Comparison of ENCODE assay signal across 12 cellular contexts in genomic region chr6:148874698-148875293, GRCh38.
DNase-seq lines count a peak whose midpoint lies in the region; ATAC-seq, FAIRE-seq and TF ChIP-seq lines count a peak whose summit lies in the region.
"Had no signal": no experiment of that assay in that cellular context is flagged by ENCODE, and none has a peak within 500 bp of the region (broad histone marks: within the 10 kb centered on the region; RNA-seq: fewer than 3 reads in every experiment).

No MANE protein-coding gene starts in this region.

- H3K27ac ChIP-seq in mesendoderm (ENCODE audit: low read depth, low read length): no peak overlapping the region
- H3K27ac ChIP-seq: BLaER1 had no signal

- H3K27me3 ChIP-seq in bronchial epithelial cell (ENCODE audit: control insufficient read depth, insufficient read depth, low read length): no peaks in the 10 kb centered on the region
- no peaks in the 10 kb centered on the region for H3K27me3 ChIP-seq in mesendoderm (ENCODE audit: insufficient read depth, low read length, poor library complexity)
- H3K27me3 ChIP-seq: BLaER1 had no signal

- H3K4ac ChIP-seq in mesendoderm (ENCODE audit: low read depth, low read length): no peak overlapping the region

- H3K79me2 ChIP-seq in mesendoderm (ENCODE audit: control insufficient read depth, insufficient read depth, low read length): peaks cover 9% of the 10 kb centered on the region

- no peaks in the 10 kb centered on the region for H3K27me3 Mint-ChIP-seq in activated naive CD8-positive, alpha-beta T cell treated with anti-CD3 and anti-CD28 coated beads for 36 hours
- H3K27me3 Mint-ChIP-seq: memory B cell, T-cell had no signal

- H3K9me3 Mint-ChIP-seq in activated naive CD8-positive, alpha-beta T cell treated with anti-CD3 and anti-CD28 coated beads for 36 hours: no peaks in the 10 kb centered on the region
- H3K9me3 Mint-ChIP-seq: memory B cell, T-cell had no signal

- no peak for ATAC-seq in HG03135 (IDR thresholded peaks at IDR 0.05; ENCODE audit: unreplicated experiment)
- ATAC-seq in GM21737 (IDR thresholded peaks at IDR 0.05; ENCODE audit: unreplicated experiment): no peak
- ATAC-seq: T-cell had no signal

- H4K5ac ChIP-seq in mesendoderm (ENCODE audit: low read length): no peak overlapping the region

- peaks cover 2% of the 10 kb centered on the region for H3K4me1 ChIP-seq in mesendoderm (ENCODE audit: control insufficient read depth, low read depth, low read length)
- H3K4me1 ChIP-seq: BLaER1 had no signal

- H3K4me3 ChIP-seq in bronchial epithelial cell (ENCODE audit: low read depth, low read length) (no peak overlapping the region), mesendoderm (ENCODE audit: low read length) (no peak overlapping the region)
- H3K4me3 ChIP-seq: BLaER1 had no signal

- no peak overlapping the region for H3K9ac ChIP-seq in mesendoderm (ENCODE audit: low read length)
- H3K9ac ChIP-seq: BLaER1 had no signal

- H3K4me1 Mint-ChIP-seq in activated naive CD8-positive, alpha-beta T cell treated with anti-CD3 and anti-CD28 coated beads for 36 hours: no peaks in the 10 kb centered on the region

- H3K56ac ChIP-seq in mesendoderm (ENCODE audit: low read length): no peak overlapping the region

- no peak overlapping the region for H2BK15ac ChIP-seq in mesendoderm (replicated peaks; ENCODE audit: low read depth)

- no peak overlapping the region for H3K23ac ChIP-seq in mesendoderm (ENCODE audit: low read length)

- H3K4me3 Mint-ChIP-seq in activated naive CD8-positive, alpha-beta T cell treated with anti-CD3 and anti-CD28 coated beads for 36 hours: no peak overlapping the region
- H3K4me3 Mint-ChIP-seq: memory B cell, T-cell had no signal

- no peak overlapping the region for H2BK120ac ChIP-seq in mesendoderm (ENCODE audit: low read depth, low read length)

- no peak overlapping the region for H2AK5ac ChIP-seq in mesendoderm (ENCODE audit: low read length)

- no CpG with 5 or more reads among the region's 9 CpGs for WGBS in mesendoderm (ENCODE audit: extremely low coverage, insufficient coverage, low lambda C conversion rate)

- no peaks in the 10 kb centered on the region for H3K36me3 Mint-ChIP-seq in activated naive CD8-positive, alpha-beta T cell treated with anti-CD3 and anti-CD28 coated beads for 36 hours
- H3K36me3 Mint-ChIP-seq: T-cell had no signal

- TF ChIP-seq CTCF in bronchial epithelial cell (IDR thresholded peaks at IDR 0.05; ENCODE audit: insufficient read depth, low read length, severe bottlenecking): no peak

- no peak overlapping the region for H3K4me2 ChIP-seq in mesendoderm (ENCODE audit: low read length)
- H3K4me2 ChIP-seq: BLaER1 had no signal

- no peaks in the 10 kb centered on the region for H3K36me3 ChIP-seq in bronchial epithelial cell (ENCODE audit: control insufficient read depth, insufficient read depth, low read length)
- H3K36me3 ChIP-seq in mesendoderm (ENCODE audit: control insufficient read depth, insufficient read depth, low read length): no peaks in the 10 kb centered on the region
- H3K36me3 ChIP-seq: BLaER1 had no signal

- H4K8ac ChIP-seq in mesendoderm (ENCODE audit: low read depth, low read length): no peak overlapping the region

- H3K79me1 ChIP-seq in mesendoderm (ENCODE audit: low read length): peaks cover 13% of the 10 kb centered on the region

- H2BK5ac ChIP-seq in mesendoderm (ENCODE audit: low read length): no peak overlapping the region

- no peak for FAIRE-seq in bronchial epithelial cell (lab: Jason Lieb, UNC)

- DNase-seq in Daoy (ENCODE audit: low read depth): peak; percentile 94
- peak; percentile 83 for DNase-seq in NCI-H2171 (lab: John Stamatoyannopoulos, UW)
- DNase-seq in bronchial epithelial cell (ENCODE audit: low read depth): peak; percentile 91
- DNase-seq in mesendoderm: peak; percentile 76
- no peak for DNase-seq in activated naive CD8-positive, alpha-beta T cell treated with anti-CD3 and anti-CD28 coated beads for 36 hours
- DNase-seq in DMS53 (lab: John Stamatoyannopoulos, UW): no peak
- DNase-seq: amniotic stem cell, T-cell had no signal

- H3K27ac Mint-ChIP-seq in activated naive CD8-positive, alpha-beta T cell treated with anti-CD3 and anti-CD28 coated beads for 36 hours: no peak overlapping the region
- H3K27ac Mint-ChIP-seq: memory B cell, T-cell had no signal

- H3K18ac ChIP-seq in mesendoderm (ENCODE audit: low read length): no peak overlapping the region

Comparison
In these comparisons a context has a peak if more than half of its experiments do, and no peak if none do; other contexts are left out.
1. DNase-seq: peak in Daoy (single experiment), NCI-H2171 (single experiment), bronchial epithelial cell (single experiment) and mesendoderm (single experiment); none in activated naive CD8-positive, alpha-beta T cell treated with anti-CD3 and anti-CD28 coated beads for 36 hours (single experiment) and DMS53 (single experiment).